ENCODE assay signal across 8 cellular contexts in genomic region chr4:109816082-109816442, GRCh38. TPM values are rescaled to one million over a fixed set of nuclear protein-coding genes. Genes with fewer than 3 reads are reported as not detected.
A peak's percentile ranks its signal among the peaks of the same experiment; 100 is the strongest.
DNase-seq lines count a peak whose midpoint lies in the region; ATAC-seq, FAIRE-seq and TF ChIP-seq lines count a peak whose summit lies in the region.

No MANE protein-coding gene starts in this region.

- H3K4me1 ChIP-seq in OCI-LY3 (ENCODE audit: low read length), result peaks cover 35% of the 10 kb centered on the region

- no peaks in the 10 kb centered on the region for H3K9me3 ChIP-seq in OCI-LY3 (ENCODE audit: insufficient read depth, low read length)
- no peaks in the 10 kb centered on the region for H3K9me3 ChIP-seq in iPS-18c (ENCODE audit: control insufficient read depth, insufficient read depth, low read length)

- no peak for ATAC-seq in GM21381 (IDR thresholded peaks at IDR 0.05; ENCODE audit: unreplicated experiment)

- H3K27ac ChIP-seq in OCI-LY3 (ENCODE audit: low read length), result peak overlapping the region; percentile 70

- no peak for FAIRE-seq in urothelium cell line (lab: Jason Lieb, UNC)

- peak overlapping the region; percentile 91 for H3K4me2 ChIP-seq in OCI-LY3 (ENCODE audit: low read length)

- H3K36me3 ChIP-seq in BJ (ENCODE audit: control insufficient read depth, insufficient read depth, low read length), result no peaks in the 10 kb centered on the region; the same call in 1 of the 2 replicates
- peaks cover 24% of the 10 kb centered on the region for H3K36me3 ChIP-seq in OCI-LY3 (replicated peaks; ENCODE audit: low read depth, low read length)

- H4K20me1 ChIP-seq in OCI-LY3 (ENCODE audit: insufficient read depth, low read length), result no peaks in the 10 kb centered on the region

- no peak for TF ChIP-seq CTCF in BJ (IDR thresholded peaks at IDR 0.05; ENCODE audit: insufficient read depth, low read depth, low read length)
- no peak for TF ChIP-seq CTCF in OCI-LY3 (IDR thresholded peaks at IDR 0.05; ENCODE audit: low read depth, low read length)

- POLR2A ChIA-PET in BJ (lab: Charles Lee), result no interaction called here

- H3K4me3 ChIP-seq in BJ (ENCODE audit: low read depth, low read length), result peak overlapping the region; percentile 65
- peak overlapping the region; percentile 97 for H3K4me3 ChIP-seq in OCI-LY3 (ENCODE audit: low read length)
- peak overlapping the region; percentile 80 for H3K4me3 ChIP-seq in iPS-18c (ENCODE audit: insufficient read depth, low read depth, low read length)

- CTCF ChIA-PET in BJ (lab: Yijun Ruan, JAX), result interaction anchor here (1.3 to 2.1 kb wide), 4 partner anchors 10 to 389 kb away, joined by 3 to 14 read pairs (median 4); partner anchors contain the start of genes RRH and SEC24B

- DNase-seq in BJ (ENCODE audit: low read depth) (no peak), urothelium cell line (ENCODE audit: low spot score) (no peak), cerebellum (ENCODE audit: low spot score) (no peak)
- DNase-seq in activated naive CD4-positive, alpha-beta T cell treated with Interleukin-2 at 50 U/mL for 16 hours, result peak; percentile 59
- DNase-seq in stimulated activated CD4-positive, alpha-beta T cell treated with anti-CD3 and anti-CD28 coated beads, Interleukin-1b, Interleukin-23, amount 100 ng/mL, for 4 hours (ENCODE audit: low read depth in 2 of 2), result peak; percentile 36 to 43

- peak overlapping the region; percentile 95 for H3K9ac ChIP-seq in OCI-LY3 (ENCODE audit: low read length)

- H3K79me2 ChIP-seq in OCI-LY3 (ENCODE audit: low read length), result peaks cover 56% of the 10 kb centered on the region

- H2AFZ ChIP-seq in OCI-LY3 (ENCODE audit: low read depth, low read length), result peak overlapping the region; percentile 83

- H3K27me3 ChIP-seq in BJ (ENCODE audit: control insufficient read depth, insufficient read depth, low read length), result no peaks in the 10 kb centered on the region
- no peaks in the 10 kb centered on the region for H3K27me3 ChIP-seq in OCI-LY3 (ENCODE audit: low read depth, low read length)

RNA-seq across cellular contexts. Expression of gene GAR1, which starts 0.5 kb away (rescaled TPM):
- polyA plus RNA-seq in BJ (2011; rRNA removed), result 5.8 and 13.3 TPM in 2 replicates
- polyA minus RNA-seq in BJ (2011; rRNA and poly(A)+ RNA removed), result 0.81 and 1.2 TPM in 2 replicates
- 4.8 TPM for total RNA-seq in cerebellum

RNA-seq across cellular contexts. Expression of gene RRH, which starts 11.7 kb away (rescaled TPM):
- 0.05 and 0.20 TPM in 2 replicates for polyA plus RNA-seq in BJ (2011; rRNA removed)
- 0.09 TPM in 1 of 2 replicates, not detected in the other for polyA minus RNA-seq in BJ (2011; rRNA and poly(A)+ RNA removed)
- total RNA-seq in cerebellum, result 0.64 TPM

RNA-seq across cellular contexts. Expression of gene CFI, which starts 14.3 kb away (rescaled TPM):
- polyA plus RNA-seq in BJ (2011; rRNA removed), result 1.3 and 3.0 TPM in 2 replicates
- 0.24 and 0.46 TPM in 2 replicates for polyA minus RNA-seq in BJ (2011; rRNA and poly(A)+ RNA removed)
- total RNA-seq in cerebellum, result 5.7 TPM

RNA-seq across cellular contexts. Expression of gene LRIT3, which starts 31.8 kb away (rescaled TPM):
- polyA plus RNA-seq in BJ (2011; rRNA removed), result 0.01 and 0.04 TPM in 2 replicates
- 0.05 TPM in 1 of 2 replicates, not detected in the other for polyA minus RNA-seq in BJ (2011; rRNA and poly(A)+ RNA removed)
- 0.36 TPM for total RNA-seq in cerebellum

Comparison
In these comparisons a context has a peak if more than half of its experiments do, and no peak if none do; other contexts are left out.
1. DNase-seq: peak in activated naive CD4-positive, alpha-beta T cell treated with Interleukin-2 at 50 U/mL for 16 hours (single experiment) and stimulated activated CD4-positive, alpha-beta T cell treated with anti-CD3 and anti-CD28 coated beads, Interleukin-1b, Interleukin-23, amount 100 ng/mL, for 4 hours (2 of 2); none in BJ (single experiment), urothelium cell line (single experiment) and cerebellum (single experiment).
2. Peak in every context shown above with its lines, with median percentiles within 50 percentile points of each other: H3K4me3 ChIP-seq.